ENCODE assay signal across 36 cellular contexts in the genomic region with DNA sequence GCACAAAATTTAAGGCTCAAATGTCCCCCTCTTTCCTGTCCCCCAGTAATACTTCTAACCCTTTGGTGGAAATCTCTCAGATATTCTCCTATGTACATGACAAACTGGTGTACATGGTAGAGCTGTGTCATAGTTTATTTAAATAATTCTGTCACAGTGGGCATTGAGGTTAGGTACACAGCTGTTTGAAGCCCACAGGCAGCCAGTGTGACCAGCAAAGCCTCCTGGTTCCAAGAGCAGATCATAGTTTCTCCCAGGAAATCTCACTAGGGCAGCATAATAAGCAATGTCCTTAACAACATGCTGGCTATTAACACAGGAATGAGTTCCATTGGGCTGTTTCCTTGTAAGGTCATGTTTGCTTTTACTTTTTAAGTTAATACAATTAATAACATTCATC.
"Had no signal": no experiment of that assay in that cellular context is flagged by ENCODE, and none has a peak within 500 bp of the region (broad histone marks: within the 10 kb centered on the region; RNA-seq: fewer than 3 reads in every experiment).

No MANE protein-coding gene starts in this region.

- H3K4me3 Mint-ChIP-seq: activated B cell treated with CpG ODN at 0.5 μM for 24 hours; activated CD4-positive, alpha-beta memory T cell treated with anti-CD3 and anti-CD28 coated beads, Interleukin-2, amount 10 ng/mL, durations not matched to agents 7 days and 5 days; activated CD8-positive, alpha-beta memory T cell treated with anti-CD3 and anti-CD28 coated beads, Interleukin-2, amount 10 ng/mL, durations not matched to agents 7 days and 5 days; activated naive CD4-positive, alpha-beta T cell treated with anti-CD3 and anti-CD28 coated beads, Interleukin-2, amount 50 U/mL, for 24 hours; activated naive CD8-positive, alpha-beta T cell treated with anti-CD3 and anti-CD28 coated beads, Interleukin-2, amount 10 ng/mL, durations not matched to agents 7 days and 5 days; brain had no signal

- H3K36me3 Mint-ChIP-seq: activated CD8-positive, alpha-beta memory T cell treated with anti-CD3 and anti-CD28 coated beads, Interleukin-2, amount 10 ng/mL, durations not matched to agents 7 days and 5 days; activated naive CD4-positive, alpha-beta T cell treated with anti-CD3 and anti-CD28 coated beads, Interleukin-2, amount 50 U/mL, for 24 hours; activated naive CD8-positive, alpha-beta T cell treated with anti-CD3 and anti-CD28 coated beads, Interleukin-2, amount 10 ng/mL, durations not matched to agents 7 days and 5 days; brain had no signal

- H3K9me3 ChIP-seq: adrenal gland, Peyer's patch had no signal

- H3K4me3 ChIP-seq: adrenal gland, K562, Peyer's patch had no signal

- H3K4me1 Mint-ChIP-seq: activated B cell treated with CpG ODN at 0.5 μM for 24 hours; activated CD4-positive, alpha-beta memory T cell treated with anti-CD3 and anti-CD28 coated beads, Interleukin-2, amount 10 ng/mL, durations not matched to agents 7 days and 5 days; activated CD8-positive, alpha-beta memory T cell treated with anti-CD3 and anti-CD28 coated beads, Interleukin-2, amount 10 ng/mL, durations not matched to agents 7 days and 5 days; activated naive CD4-positive, alpha-beta T cell treated with anti-CD3 and anti-CD28 coated beads, Interleukin-2, amount 50 U/mL, for 24 hours; activated naive CD8-positive, alpha-beta T cell treated with anti-CD3 and anti-CD28 coated beads, Interleukin-2, amount 10 ng/mL, durations not matched to agents 7 days and 5 days; brain had no signal

- H3K36me3 ChIP-seq: adrenal gland, Peyer's patch had no signal

- ATAC-seq: activated CD8-positive, alpha-beta memory T cell treated with anti-CD3 and anti-CD28 coated beads, Interleukin-2, amount 10 ng/mL, durations not matched to agents 7 days and 5 days; K562; PC-3 had no signal

- H3K9me3 Mint-ChIP-seq: activated B cell treated with CpG ODN at 0.5 μM for 24 hours; activated CD4-positive, alpha-beta memory T cell treated with anti-CD3 and anti-CD28 coated beads, Interleukin-2, amount 10 ng/mL, durations not matched to agents 7 days and 5 days; activated naive CD4-positive, alpha-beta T cell treated with anti-CD3 and anti-CD28 coated beads, Interleukin-2, amount 50 U/mL, for 24 hours; activated naive CD8-positive, alpha-beta T cell treated with anti-CD3 and anti-CD28 coated beads, Interleukin-2, amount 10 ng/mL, durations not matched to agents 7 days and 5 days; brain had no signal

- H3K27ac ChIP-seq: adrenal gland, Peyer's patch, VCaP had no signal

- H3K27me3 ChIP-seq: adrenal gland, Peyer's patch had no signal

- H3K27me3 Mint-ChIP-seq: activated B cell treated with CpG ODN at 0.5 μM for 24 hours; activated CD8-positive, alpha-beta memory T cell treated with anti-CD3 and anti-CD28 coated beads, Interleukin-2, amount 10 ng/mL, durations not matched to agents 7 days and 5 days; activated naive CD4-positive, alpha-beta T cell treated with anti-CD3 and anti-CD28 coated beads, Interleukin-2, amount 50 U/mL, for 24 hours had no signal

- H3K27ac Mint-ChIP-seq: activated B cell treated with CpG ODN at 0.5 μM for 24 hours; activated CD4-positive, alpha-beta memory T cell treated with anti-CD3 and anti-CD28 coated beads, Interleukin-2, amount 10 ng/mL, durations not matched to agents 7 days and 5 days; activated CD8-positive, alpha-beta memory T cell treated with anti-CD3 and anti-CD28 coated beads, Interleukin-2, amount 10 ng/mL, durations not matched to agents 7 days and 5 days; activated naive CD4-positive, alpha-beta T cell treated with anti-CD3 and anti-CD28 coated beads, Interleukin-2, amount 50 U/mL, for 24 hours; activated naive CD8-positive, alpha-beta T cell treated with anti-CD3 and anti-CD28 coated beads, Interleukin-2, amount 10 ng/mL, durations not matched to agents 7 days and 5 days had no signal

- H3K4me1 ChIP-seq: Peyer's patch had no signal

- DNase-seq: activated B cell treated with CpG ODN at 0.5 μM for 24 hours; activated CD4-positive, alpha-beta memory T cell treated with anti-CD3 and anti-CD28 coated beads, Interleukin-2, amount 10 ng/mL, durations not matched to agents 7 days and 5 days; activated CD4-positive, alpha-beta T cell treated with anti-CD3 and anti-CD28 coated beads for 1 hour; activated CD4-positive, alpha-beta T cell treated with anti-CD3 and anti-CD28 coated beads for 48 hours; activated CD8-positive, alpha-beta memory T cell treated with anti-CD3 and anti-CD28 coated beads for 24 hours; activated CD8-positive, alpha-beta memory T cell treated with anti-CD3 and anti-CD28 coated beads, Interleukin-2, amount 10 ng/mL, durations not matched to agents 7 days and 5 days; activated CD8-positive, alpha-beta memory T cell treated with anti-CD3 and anti-CD28 coated beads, Interleukin-2, amount 50 U/mL, for 48 hours; activated gamma-delta T cell; activated naive CD4-positive, alpha-beta T cell treated with Interleukin-2 at 50 U/mL for 16 hours; activated naive CD8-positive, alpha-beta T cell treated with anti-CD3 and anti-CD28 coated beads, Interleukin-2, amount 10 ng/mL, durations not matched to agents 7 days and 5 days; activated T-cell treated with anti-CD3 and anti-CD28 coated beads, Interleukin-2, amount 50 U/mL, for 48 hours; adrenal gland; caudate nucleus; NCI-H1092 treated with DMSO at 0.1 percent for 48 hours; NCI-H1417; NCI-H146; NCI-H187; NCI-H2029 treated with DMSO at 0.1 percent for 48 hours; NCI-H2107; NCI-H2171; NCI-H510A; NCI-H526; NCI-H748 treated with DMSO at 0.1 percent for 48 hours; NK-92 treated with Interleukin-12 subunit alpha and Interleukin-12 subunit beta, amount 100 ng/mL, for 24 hours; PC-3; RPMI8226; SHP77 treated with DMSO at 0.1 percent for 48 hours; SW 1271; T-helper 1 cell; T-helper 2 cell; T-helper 9 cell had no signal
